ENCODE assay signal across 8 cellular contexts in the genomic region with DNA sequence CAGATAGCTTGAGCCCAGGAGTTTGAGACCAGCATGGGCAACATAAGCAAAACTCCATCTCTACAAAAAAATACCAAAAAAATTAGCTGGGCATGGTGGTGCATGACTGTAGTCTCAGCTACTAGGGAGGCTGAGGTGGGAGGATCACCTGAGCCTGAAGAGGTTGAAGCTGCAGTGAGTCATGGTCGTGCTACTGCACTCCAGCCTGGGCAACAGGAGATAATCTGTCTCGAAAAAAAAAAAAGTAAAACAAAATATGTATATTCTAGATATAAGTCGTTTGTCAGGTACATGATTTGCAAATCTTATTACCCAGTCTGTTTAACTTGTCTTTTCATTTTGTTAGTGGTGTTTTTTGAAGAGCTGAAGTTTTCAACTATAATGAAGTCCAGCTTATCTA. TPM values are rescaled to one million over a fixed set of nuclear protein-coding genes. Genes with fewer than 3 reads are reported as not detected.
"Had no signal": no experiment of that assay in that cellular context is flagged by ENCODE, and none has a peak within 500 bp of the region (broad histone marks: within the 10 kb centered on the region; RNA-seq: fewer than 3 reads in every experiment).

No MANE protein-coding gene starts in this region.

- FAIRE-seq: G401.6, GM12878, GM12891, GM12892, GM18507, GM19239 had no signal

- DNase-seq: GDM1, GF-D8 had no signal

- ATAC-seq: GM12878 had no signal

- H3K4me3 ChIP-seq: GM12878 had no signal

RNA-seq across cellular contexts. Expression of a gene that starts 40.2 kb away (rescaled TPM):
- total RNA-seq: GM12878 had no signal
- polyA plus RNA-seq: GM12878 had no signal
